ENCODE assay signal across 10 cellular contexts in the genomic region with DNA sequence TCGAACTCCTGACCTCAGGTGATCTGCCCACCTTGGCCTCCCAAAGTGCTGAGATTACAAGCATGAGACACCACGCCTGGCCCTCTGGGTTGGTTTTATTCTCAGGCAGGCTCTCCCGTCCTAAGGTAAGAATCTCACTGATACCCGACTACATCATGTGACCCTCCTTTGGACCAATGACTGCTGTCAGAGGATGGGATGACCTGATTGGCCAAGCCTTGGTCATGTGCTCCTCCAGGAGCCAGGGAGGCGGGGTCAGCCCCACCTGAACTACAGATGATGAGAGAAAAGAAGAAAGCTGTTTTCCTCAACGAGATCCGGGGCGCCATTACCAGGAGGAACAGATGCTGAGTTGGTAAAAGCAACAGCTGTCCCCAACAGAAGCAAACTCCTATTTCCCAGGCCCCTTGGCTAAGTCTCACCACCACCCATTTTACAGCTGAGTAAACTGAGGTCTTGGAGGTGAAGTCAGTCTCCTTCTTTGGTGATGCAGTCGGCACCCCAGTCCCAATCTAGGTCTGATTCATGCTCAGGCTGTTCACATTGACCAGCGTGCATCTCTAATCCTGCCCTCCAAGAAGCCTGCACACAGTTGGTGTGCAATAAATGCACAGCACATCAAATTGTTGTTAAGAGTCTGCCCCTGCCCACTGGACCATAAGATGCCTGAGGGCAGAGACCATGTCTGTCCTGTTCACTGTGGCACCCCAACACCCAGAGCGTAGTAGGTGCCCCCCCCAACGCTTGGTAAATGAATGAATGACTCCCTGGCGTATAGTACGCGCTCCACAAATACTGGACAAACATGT.
DNase-seq lines count a peak whose midpoint lies in the region; ATAC-seq, FAIRE-seq and TF ChIP-seq lines count a peak whose summit lies in the region.
"Had no signal": no experiment of that assay in that cellular context is flagged by ENCODE, and none has a peak within 500 bp of the region (broad histone marks: within the 10 kb centered on the region; RNA-seq: fewer than 3 reads in every experiment).

No MANE protein-coding gene starts in this region.

- H3K4me1 Mint-ChIP-seq in naive thymus-derived CD8-positive, alpha-beta T cell, result peaks cover 15 to 23% (median 17%) of the 10 kb centered on the region in 4 donors

- peaks cover 0 to 11% (median 0%) of the 10 kb centered on the region in 5 donors for H3K27me3 Mint-ChIP-seq in naive thymus-derived CD8-positive, alpha-beta T cell

- no peak overlapping the region for H3K4me3 ChIP-seq in sigmoid colon

- no peak for TF ChIP-seq EP300 in sigmoid colon (IDR thresholded peaks at IDR 0.05)

- no peaks in the 10 kb centered on the region for H3K27me3 ChIP-seq in sigmoid colon

- peak; percentile 76 for FAIRE-seq in GM18507 (lab: Jason Lieb, UNC)
- FAIRE-seq: keratinocyte had no signal

- no peaks in the 10 kb centered on the region for H3K36me3 ChIP-seq in sigmoid colon

- TF ChIP-seq POLR2A in sigmoid colon (IDR thresholded peaks at IDR 0.05), result no peak

- H3K27ac Mint-ChIP-seq in naive thymus-derived CD8-positive, alpha-beta T cell, result peak overlapping the region in 2 of 10 donors; percentile 0 to 34

- no peak for ATAC-seq in naive thymus-derived CD8-positive, alpha-beta T cell
- ATAC-seq in HG02763 (IDR thresholded peaks at IDR 0.05; ENCODE audit: unreplicated experiment) (no peak), HG02571 (IDR thresholded peaks at IDR 0.05; ENCODE audit: unreplicated experiment) (no peak)

- peak overlapping the region; percentile 95 for H3K27ac ChIP-seq in caudate nucleus (ENCODE audit: low read depth, low read length)
- H3K27ac ChIP-seq in sigmoid colon, result peak overlapping the region; percentile 87 to 95 (median 92)

- TF ChIP-seq CTCF in sigmoid colon (IDR thresholded peaks at IDR 0.05), result no peak

- DNase-seq in GM18507 (ENCODE audit: extremely low spot score, insufficient read length, low read depth) (peak; percentile 56), LHCN-M2 (ENCODE audit: low read depth) (peak; percentile 40), caudate nucleus (lab: John Stamatoyannopoulos, UW) (no peak), sigmoid colon (no peak), GF-D8 (lab: John Stamatoyannopoulos, UW) (no peak)
- DNase-seq in naive thymus-derived CD8-positive, alpha-beta T cell, result no peak
- DNase-seq: activated CD8-positive, alpha-beta memory T cell treated with anti-CD3 and anti-CD28 coated beads, Interleukin-2, amount 50 U/mL, for 4 hours had no signal

- H3K4me3 Mint-ChIP-seq in naive thymus-derived CD8-positive, alpha-beta T cell, result peak overlapping the region in 3 of 10 donors; percentile 12 to 59 (median 14)

- H3K9me3 ChIP-seq in sigmoid colon, result no peaks in the 10 kb centered on the region

- no peaks in the 10 kb centered on the region for H3K36me3 Mint-ChIP-seq in naive thymus-derived CD8-positive, alpha-beta T cell

- peaks cover 0 to 79% (median 74%) of the 10 kb centered on the region in 4 donors for H3K4me1 ChIP-seq in sigmoid colon

- H3K9me3 Mint-ChIP-seq in naive thymus-derived CD8-positive, alpha-beta T cell, result no peaks in the 10 kb centered on the region

- POLR2A ChIA-PET in naive thymus-derived CD8-positive, alpha-beta T cell (lab: Charles Lee), result no interaction called here

- intact Hi-C loops in sigmoid colon (cut with DNase I), result loop anchor here (5.0 kb wide), 2 partner anchors 63 to 228 kb away; no protein-coding TSS in a partner anchor

- 85 to 92% methylated on average over 15 of the region's 15 CpGs for WGBS in sigmoid colon, 2 donors

Comparison
In these comparisons a context has a peak if more than half of its experiments do, and no peak if none do; other contexts are left out.
1. DNase-seq: peak in GM18507 (single experiment) and LHCN-M2 (single experiment); none in caudate nucleus (0 of 61), sigmoid colon (single experiment), GF-D8 (single experiment) and naive thymus-derived CD8-positive, alpha-beta T cell (0 of 10).